1 cellular context compared by ENCODE assay signal in the genomic region with DNA sequence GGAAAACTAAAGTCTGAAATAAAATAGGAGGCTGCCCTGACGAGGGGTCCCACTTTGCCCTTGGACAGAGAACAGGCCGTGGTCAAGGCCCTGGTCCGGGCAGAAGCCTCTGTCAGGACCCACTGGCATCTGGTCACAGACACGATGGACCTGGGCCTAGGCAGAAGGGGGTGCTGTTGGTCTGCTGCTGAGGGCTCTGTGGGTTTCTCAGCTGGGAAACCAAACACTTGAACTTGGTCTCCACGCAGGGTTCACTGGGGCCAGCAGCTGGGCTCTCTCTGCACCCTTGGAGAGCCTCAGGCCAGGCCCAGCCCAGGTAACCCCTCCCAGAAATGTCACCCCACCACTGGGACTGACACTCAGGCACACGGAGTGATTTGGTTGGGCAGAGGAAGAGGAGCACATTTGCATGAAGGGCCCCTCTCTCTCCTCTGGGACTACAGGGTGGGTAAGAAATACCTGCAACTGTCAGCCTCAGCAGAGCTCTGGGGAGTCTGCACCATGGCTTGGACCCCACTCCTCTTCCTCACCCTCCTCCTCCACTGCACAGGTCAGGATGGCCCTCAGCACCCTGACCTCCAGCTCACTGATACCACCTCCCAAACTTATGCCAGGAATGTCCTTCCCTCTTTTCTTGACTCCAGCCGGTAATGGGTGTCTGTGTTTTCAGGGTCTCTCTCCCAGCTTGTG.
TF ChIP-seq lines count a peak whose summit lies in the region.

No MANE protein-coding gene starts in this region.

TF ChIP-seq in HepG2, 621 proteins besides CTCF, POLR2A, EP300 and RAD21 (continued from another document):
- TF ChIP-seq, protein P1, sequence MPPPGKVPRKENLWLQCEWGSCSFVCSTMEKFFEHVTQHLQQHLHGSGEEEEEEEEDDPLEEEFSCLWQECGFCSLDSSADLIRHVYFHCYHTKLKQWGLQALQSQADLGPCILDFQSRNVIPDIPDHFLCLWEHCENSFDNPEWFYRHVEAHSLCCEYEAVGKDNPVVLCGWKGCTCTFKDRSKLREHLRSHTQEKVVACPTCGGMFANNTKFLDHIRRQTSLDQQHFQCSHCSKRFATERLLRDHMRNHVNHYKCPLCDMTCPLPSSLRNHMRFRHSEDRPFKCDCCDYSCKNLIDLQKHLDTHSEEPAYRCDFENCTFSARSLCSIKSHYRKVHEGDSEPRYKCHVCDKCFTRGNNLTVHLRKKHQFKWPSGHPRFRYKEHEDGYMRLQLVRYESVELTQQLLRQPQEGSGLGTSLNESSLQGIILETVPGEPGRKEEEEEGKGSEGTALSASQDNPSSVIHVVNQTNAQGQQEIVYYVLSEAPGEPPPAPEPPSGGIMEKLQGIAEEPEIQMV (CRISPR knock-in tag; IDR thresholded peaks at IDR 0.05; ENCODE audit: low read depth) = no peak
- 0 out of 2 replicates have a peak, but pooled peaks have one; percentile 7 for TF ChIP-seq RARA (CRISPR knock-in tag; IDR thresholded peaks at IDR 0.05)
- no peak for TF ChIP-seq JUN (CRISPR knock-in tag; IDR thresholded peaks at IDR 0.05)
